ENCODE assay signal across 13 cellular contexts in genomic region chr3:175486255-175486654, GRCh38.
DNase-seq lines count a peak whose midpoint lies in the region; ATAC-seq, FAIRE-seq and TF ChIP-seq lines count a peak whose summit lies in the region.
"Had no signal": no experiment of that assay in that cellular context is flagged by ENCODE, and none has a peak within 500 bp of the region (broad histone marks: within the 10 kb centered on the region; RNA-seq: fewer than 3 reads in every experiment).

No MANE protein-coding gene starts in this region.

- H3K27ac ChIP-seq in BLaER1 treated with 17β-estradiol and CSF1 and Interleukin-3, amounts not matched to agents 10 nM and 100 nM: peak overlapping the region; percentile 51 to 93 (median 80); a peak in 21 of 22 replicates
- H3K27ac ChIP-seq in ascending aorta: no peak overlapping the region
- H3K27ac ChIP-seq: heart left ventricle, spleen had no signal

- peak overlapping the region; percentile 59 to 87 (median 68) for H3K9ac ChIP-seq in BLaER1 treated with 17β-estradiol and CSF1 and Interleukin-3, amounts not matched to agents 10 nM and 100 nM

- no peaks in the 10 kb centered on the region for H3K27me3 ChIP-seq in BLaER1 treated with 17β-estradiol and CSF1 and Interleukin-3, amounts not matched to agents 10 nM and 100 nM
- H3K27me3 ChIP-seq in ascending aorta: no peaks in the 10 kb centered on the region
- H3K27me3 ChIP-seq: heart left ventricle, spleen had no signal

- no peak for TF ChIP-seq CTCF in ascending aorta (IDR thresholded peaks at IDR 0.05)

- H3K9me3 ChIP-seq in BLaER1 treated with 17β-estradiol and CSF1 and Interleukin-3, amounts not matched to agents 10 nM and 100 nM (replicated peaks in 1 of 11): no peaks in the 10 kb centered on the region; a peak in 3 of 22 replicates
- no peaks in the 10 kb centered on the region for H3K9me3 ChIP-seq in ascending aorta
- H3K9me3 ChIP-seq: heart left ventricle, spleen had no signal

- FAIRE-seq in H54 (lab: Jason Lieb, UNC): no peak

- intact Hi-C loops in ascending aorta (cut with DNase I): no loop called here

- peak overlapping the region; percentile 72 to 92 (median 88) for H3K4me2 ChIP-seq in BLaER1 treated with 17β-estradiol and CSF1 and Interleukin-3, amounts not matched to agents 10 nM and 100 nM

- DNase-seq in H54 (ENCODE audit: insufficient read length, low spot score) (no peak), AG20443 (ENCODE audit: low spot score) (no peak), NCI-H526 (lab: John Stamatoyannopoulos, UW) (no peak), ascending aorta (ENCODE audit: low spot score in 2 of 2) (no peak)
- DNase-seq: heart left ventricle, NCI-H1105, NCI-H446 treated with DMSO at 0.1 percent for 48 hours, spleen, T-helper 1 cell had no signal

- H3K36me3 ChIP-seq in BLaER1 treated with 17β-estradiol and CSF1 and Interleukin-3, amounts not matched to agents 10 nM and 100 nM: no peaks in the 10 kb centered on the region; a peak in 1 of 22 replicates
- H3K36me3 ChIP-seq in ascending aorta: no peaks in the 10 kb centered on the region
- H3K36me3 ChIP-seq: heart left ventricle, spleen had no signal

- H4K20me1 ChIP-seq in BLaER1 treated with 17β-estradiol and CSF1 and Interleukin-3, amounts not matched to agents 10 nM and 100 nM: no peaks in the 10 kb centered on the region

- TF ChIP-seq POLR2A in H54 (IDR thresholded peaks at IDR 0.05; ENCODE audit: low read depth, low read length): no peak

- peaks cover 52 to 98% (median 73%) of the 10 kb centered on the region in 10 experiments for H3K4me1 ChIP-seq in BLaER1 treated with 17β-estradiol and CSF1 and Interleukin-3, amounts not matched to agents 10 nM and 100 nM
- H3K4me1 ChIP-seq in ascending aorta: no peaks in the 10 kb centered on the region
- H3K4me1 ChIP-seq: heart left ventricle, spleen had no signal

- peak; percentile 58 for ATAC-seq in GM18909 (IDR thresholded peaks at IDR 0.05; ENCODE audit: poor library complexity, unreplicated experiment)
- peak; percentile 44 for ATAC-seq in HG02642 (IDR thresholded peaks at IDR 0.05; ENCODE audit: poor library complexity, unreplicated experiment)
- ATAC-seq in HG03439 (IDR thresholded peaks at IDR 0.05; ENCODE audit: unreplicated experiment): peak; percentile 50
- ATAC-seq: heart left ventricle had no signal

- peak overlapping the region in 9 of 10 experiments; percentile 3 to 67 (median 56); a peak in 13 of 20 replicates for H3K4me3 ChIP-seq in BLaER1 treated with 17β-estradiol and CSF1 and Interleukin-3, amounts not matched to agents 10 nM and 100 nM
- H3K4me3 ChIP-seq in ascending aorta: no peak overlapping the region
- H3K4me3 ChIP-seq: heart left ventricle, spleen had no signal

Comparison
In these comparisons a context has a peak if more than half of its experiments do, and no peak if none do; other contexts are left out.
1. H3K27ac ChIP-seq: peak in BLaER1 treated with 17β-estradiol and CSF1 and Interleukin-3, amounts not matched to agents 10 nM and 100 nM (11 of 11); none in ascending aorta (0 of 2).
2. H3K4me3 ChIP-seq: peak in BLaER1 treated with 17β-estradiol and CSF1 and Interleukin-3, amounts not matched to agents 10 nM and 100 nM (9 of 10); none in ascending aorta (0 of 2).
3. Peak in every context shown above with its lines, with median percentiles within 50 percentile points of each other: ATAC-seq.